9 cellular contexts compared by ENCODE assay signal in genomic region chrX:152507168-152507567, GRCh38. TPM values are rescaled to one million over a fixed set of nuclear protein-coding genes. Genes with fewer than 3 reads are reported as not detected.
"Had no signal": no experiment of that assay in that cellular context is flagged by ENCODE, and none has a peak within 500 bp of the region (broad histone marks: within the 10 kb centered on the region; RNA-seq: fewer than 3 reads in every experiment).

No MANE protein-coding gene starts in this region.

RNA-seq across cellular contexts. Expression of gene GABRA3, which starts 56.1 kb away (rescaled TPM):
- total RNA-seq: stomach, subcutaneous adipose tissue, thoracic aorta, thyroid gland, tibial nerve, upper lobe of left lung, upper lobe of right lung, vagina had no signal
- polyA plus RNA-seq: stomach, urinary bladder had no signal
